16 cellular contexts compared by ENCODE assay signal in genomic region chr18:26965206-26965605, GRCh38.
A peak's percentile ranks its signal among the peaks of the same experiment; 100 is the strongest.
DNase-seq lines count a peak whose midpoint lies in the region; ATAC-seq and TF ChIP-seq lines count a peak whose summit lies in the region.
"Had no signal": no experiment of that assay in that cellular context is flagged by ENCODE, and none has a peak within 500 bp of the region (broad histone marks: within the 10 kb centered on the region; RNA-seq: fewer than 3 reads in every experiment).

No MANE protein-coding gene starts in this region.

- H3K4me1 ChIP-seq in body of pancreas (no peaks in the 10 kb centered on the region), right lobe of liver (peaks cover 0 to 27% (median 3%) of the 10 kb centered on the region in 4 donors), aorta (ENCODE audit: control insufficient read depth in 1 of 2, insufficient read depth in 2 of 2, low read length in 2 of 2) (no peaks in the 10 kb centered on the region)
- H3K4me1 ChIP-seq: A549, Caco-2 had no signal

- intact Hi-C loops in Right ventricle myocardium inferior (cut with DNase I) (no loop called here), cardiac septum (cut with DNase I) (loop anchor here (10.0 kb wide), 1 partner anchor 150 kb away; no protein-coding TSS in a partner anchor), body of pancreas (cut with DNase I) (no loop called here), right lobe of liver (cut with DNase I) (no loop called here), aorta (cut with DNase I) (no loop called here)

- ATAC-seq in Right ventricle myocardium inferior (peak; percentile 60), body of pancreas (peak; percentile 24), right lobe of liver (peak; percentile 87 to 95 (median 90)), aorta (ENCODE audit: low FRiP score) (peak; percentile 46)
- ATAC-seq: A549 had no signal

- H3K27me3 ChIP-seq in body of pancreas (no peaks in the 10 kb centered on the region), right lobe of liver (no peaks in the 10 kb centered on the region), aorta (ENCODE audit: control insufficient read depth in 1 of 2, insufficient read depth in 2 of 2, low read length in 1 of 2) (no peaks in the 10 kb centered on the region)

- no peak overlapping the region for H3K27ac ChIP-seq in body of pancreas
- H3K27ac ChIP-seq in right lobe of liver, result peak overlapping the region in 1 of 3 donors; percentile 34
- H3K27ac ChIP-seq in aorta (ENCODE audit: low read depth in 1 of 2, low read length in 2 of 2), result no peak overlapping the region
- H3K27ac ChIP-seq: 22Rv1, A549, C4-2B, GM23248, HL-60 had no signal

- H3K36me3 ChIP-seq in body of pancreas (replicated peaks in 1 of 2; ENCODE audit: insufficient read depth in 1 of 2, low read depth in 2 of 2) (no peaks in the 10 kb centered on the region), right lobe of liver (no peaks in the 10 kb centered on the region), aorta (ENCODE audit: control insufficient read depth in 1 of 2, insufficient read depth in 2 of 2, low read length in 1 of 2) (no peaks in the 10 kb centered on the region)

- WGBS in body of pancreas, 2 donors, result 78 to 86% methylated on average over 3 of the region's 3 CpGs
- 56% methylated on average over 2 of the region's 3 CpGs for WGBS in right lobe of liver (ENCODE audit: insufficient coverage, low coverage, low lambda C conversion rate, missing lambda C conversion rate)
- 82 to 89% methylated on average over 3 of the region's 3 CpGs for WGBS in aorta, 2 donors

- H3K4me3 ChIP-seq in body of pancreas (no peak overlapping the region), right lobe of liver (no peak overlapping the region), aorta (ENCODE audit: low read length in 2 of 2) (no peak overlapping the region)
- H3K4me3 ChIP-seq: A549, GM23248 had no signal

- DNase-seq in Right ventricle myocardium inferior (ENCODE audit: missing footprints) (no peak), cardiac septum (ENCODE audit: low spot score) (no peak), body of pancreas (no peak), right lobe of liver (peak in 2 of 3 donors; percentile 23 to 76), aorta (no peak), inferior parietal cortex (ENCODE audit: extremely low spot score) (no peak), GOT3 (lab: John Stamatoyannopoulos, UW) (no peak)
- DNase-seq: AML-193; Caco-2; CD4-positive, alpha-beta T cell; GM23248; HCEC 1CT had no signal

- TF ChIP-seq CTCF in body of pancreas (IDR thresholded peaks at IDR 0.05), result no peak
- no peak for TF ChIP-seq CTCF in right lobe of liver (IDR thresholded peaks at IDR 0.05)

- TF ChIP-seq POLR2A in body of pancreas (IDR thresholded peaks at IDR 0.05) (no peak), right lobe of liver (IDR thresholded peaks at IDR 0.05) (no peak)

- H3K9me3 ChIP-seq in body of pancreas (no peaks in the 10 kb centered on the region), right lobe of liver (no peaks in the 10 kb centered on the region), aorta (ENCODE audit: control insufficient read depth, low read length) (no peaks in the 10 kb centered on the region)
- H3K9me3 ChIP-seq: A549, Caco-2 had no signal

Comparison
In these comparisons a context has a peak if more than half of its experiments do, and no peak if none do; other contexts are left out.
1. ATAC-seq: peak in every context shown above with its lines; median percentile 90 in right lobe of liver; 60 in Right ventricle myocardium inferior; 46 in aorta; 24 in body of pancreas.
2. DNase-seq: peak in right lobe of liver (2 of 3); none in Right ventricle myocardium inferior (single experiment), cardiac septum (single experiment), body of pancreas (0 of 4), aorta (0 of 2), inferior parietal cortex (single experiment) and GOT3 (single experiment).